In genomic region chr5:176552332-176552731, GRCh38 we compare ENCODE assay signal across 2 cellular contexts.
TF ChIP-seq lines count a peak whose summit lies in the region.

No MANE protein-coding gene starts in this region.

TF ChIP-seq in IMR-90, 13 proteins besides CTCF, POLR2A, EP300 and RAD21:
- no peak for TF ChIP-seq BHLHE40 (IDR thresholded peaks at IDR 0.05; ENCODE audit: low read depth, low read length)
- TF ChIP-seq USF2 (IDR thresholded peaks at IDR 0.05; ENCODE audit: low read depth, low read length), result no peak
- no peak for TF ChIP-seq MAZ (IDR thresholded peaks at IDR 0.05; ENCODE audit: borderline replicate concordance, low read depth, low read length)
- TF ChIP-seq CHD1 (IDR thresholded peaks at IDR 0.05; ENCODE audit: low read depth, low read length), result no peak
- no peak for TF ChIP-seq RCOR1 (IDR thresholded peaks at IDR 0.05; ENCODE audit: insufficient replicate concordance, low read length)
- no peak for TF ChIP-seq RFX5 (IDR thresholded peaks at IDR 0.05; ENCODE audit: low read depth, low read length)
- TF ChIP-seq NFE2L2 (IDR thresholded peaks at IDR 0.05; ENCODE audit: low read depth, low read length), result no peak
- no peak for TF ChIP-seq CEBPB (IDR thresholded peaks at IDR 0.05; ENCODE audit: low read depth, low read length)
- TF ChIP-seq SMC3 (IDR thresholded peaks at IDR 0.05; ENCODE audit: low read depth, low read length), result no peak

TF ChIP-seq in K562, 482 proteins besides CTCF, POLR2A, EP300 and RAD21:
- TF ChIP-seq HOXB6 (CRISPR knock-in tag; IDR thresholded peaks at IDR 0.05; ENCODE audit: borderline replicate concordance), result no peak
- TF ChIP-seq POLR2G (IDR thresholded peaks at IDR 0.05; ENCODE audit: low read depth, low read length), result 0 out of 2 replicates have a peak, but pooled peaks have one; percentile 9
- TF ChIP-seq ELK1 (CRISPR knock-in tag; IDR thresholded peaks at IDR 0.05), result no peak
- TF ChIP-seq PATZ1 (CRISPR knock-in tag; IDR thresholded peaks at IDR 0.05; ENCODE audit: borderline replicate concordance), result no peak
